Comparison of ENCODE assay signal across 8 cellular contexts in genomic region chr9:2017209-2017458, GRCh38. TPM values are rescaled to one million over a fixed set of nuclear protein-coding genes. Genes with fewer than 3 reads are reported as not detected.
DNase-seq lines count a peak whose midpoint lies in the region; ATAC-seq and TF ChIP-seq lines count a peak whose summit lies in the region.

No MANE protein-coding gene starts in this region.

- peak overlapping the region; percentile 96 to 97 for H3K27ac Mint-ChIP-seq in natural killer cell treated with Interleukin-12 subunit alpha and Interleukin-12 subunit beta and Interleukin-15 and Interleukin-18, amount 100 ng/mL, for 72 hours

- DNase-seq in natural killer cell treated with Interleukin-12 subunit alpha and Interleukin-12 subunit beta and Interleukin-15 and Interleukin-18, amount 100 ng/mL, for 72 hours (ENCODE audit: low spot score): no peak
- no peak for DNase-seq in stimulated activated CD4-positive, alpha-beta T cell treated with anti-CD3 and anti-CD28 coated beads, Interleukin-2, amount 100 ng/mL, for 48 hours
- DNase-seq in NCI-H510A (lab: John Stamatoyannopoulos, UW) (no peak), left colon (no peak)

- H3K79me2 ChIP-seq in OCI-LY3 (ENCODE audit: low read length): peaks cover 70% of the 10 kb centered on the region

- no peaks in the 10 kb centered on the region for H3K27me3 ChIP-seq in BLaER1
- H3K27me3 ChIP-seq in OCI-LY3 (ENCODE audit: low read depth, low read length): no peaks in the 10 kb centered on the region
- no peaks in the 10 kb centered on the region for H3K27me3 ChIP-seq in endocrine pancreas (ENCODE audit: control insufficient read depth, insufficient read depth, low read length)

- no peak for ATAC-seq in natural killer cell treated with Interleukin-12 subunit alpha and Interleukin-12 subunit beta and Interleukin-15 and Interleukin-18, amount 100 ng/mL, for 72 hours
- ATAC-seq in HG02852 (IDR thresholded peaks at IDR 0.05; ENCODE audit: unreplicated experiment) (no peak), left colon (no peak)

- peaks cover 45% of the 10 kb centered on the region for H3K4me1 ChIP-seq in BLaER1
- H3K4me1 ChIP-seq in OCI-LY3 (ENCODE audit: low read length): peaks cover 48% of the 10 kb centered on the region
- H3K4me1 ChIP-seq in endocrine pancreas (ENCODE audit: control insufficient read depth, insufficient read depth, low read length): peaks cover 23% of the 10 kb centered on the region

- intact Hi-C loops in left colon (cut with DNase I, micrococcal nuclease): no loop called here

- peaks cover 39 to 55% of the 10 kb centered on the region in 2 donors for H3K4me1 Mint-ChIP-seq in natural killer cell treated with Interleukin-12 subunit alpha and Interleukin-12 subunit beta and Interleukin-15 and Interleukin-18, amount 100 ng/mL, for 72 hours (ENCODE audit: low read depth in 2 of 2)

- H3K9ac ChIP-seq in BLaER1 (peak overlapping the region; percentile 95), OCI-LY3 (ENCODE audit: low read length) (peak overlapping the region; percentile 90), endocrine pancreas (ENCODE audit: control insufficient read depth, insufficient read depth, low read length) (peak overlapping the region; percentile 81)

- peak overlapping the region; percentile 98 for H3K4me3 ChIP-seq in BLaER1
- peak overlapping the region; percentile 86 for H3K4me3 ChIP-seq in OCI-LY3 (ENCODE audit: low read length)
- H3K4me3 ChIP-seq in endocrine pancreas (ENCODE audit: control insufficient read depth, insufficient read depth, low read length): no peak overlapping the region

- H3K9me3 ChIP-seq in BLaER1: no peaks in the 10 kb centered on the region
- no peaks in the 10 kb centered on the region for H3K9me3 ChIP-seq in OCI-LY3 (ENCODE audit: insufficient read depth, low read length)
- H3K9me3 ChIP-seq in endocrine pancreas (ENCODE audit: control insufficient read depth, low read length): no peaks in the 10 kb centered on the region

- H4K20me1 ChIP-seq in BLaER1 (peaks cover 46% of the 10 kb centered on the region), OCI-LY3 (ENCODE audit: insufficient read depth, low read length) (peaks cover 46% of the 10 kb centered on the region)

- H3K9me3 Mint-ChIP-seq in natural killer cell treated with Interleukin-12 subunit alpha and Interleukin-12 subunit beta and Interleukin-15 and Interleukin-18, amount 100 ng/mL, for 72 hours: no peaks in the 10 kb centered on the region

- H3K36me3 Mint-ChIP-seq in natural killer cell treated with Interleukin-12 subunit alpha and Interleukin-12 subunit beta and Interleukin-15 and Interleukin-18, amount 100 ng/mL, for 72 hours: no peaks in the 10 kb centered on the region

- H3K4me3 Mint-ChIP-seq in natural killer cell treated with Interleukin-12 subunit alpha and Interleukin-12 subunit beta and Interleukin-15 and Interleukin-18, amount 100 ng/mL, for 72 hours: peak overlapping the region; percentile 99

- no peak overlapping the region for H2AFZ ChIP-seq in OCI-LY3 (ENCODE audit: low read depth, low read length)

- H3K4me2 ChIP-seq in BLaER1 (peak overlapping the region; percentile 96), OCI-LY3 (ENCODE audit: low read length) (peak overlapping the region; percentile 87)

- H3K27ac ChIP-seq in BLaER1 (peak overlapping the region; percentile 90), OCI-LY3 (ENCODE audit: low read length) (peak overlapping the region; percentile 78)

- TF ChIP-seq CTCF in OCI-LY3 (IDR thresholded peaks at IDR 0.05; ENCODE audit: low read depth, low read length): no peak

- H3K27me3 Mint-ChIP-seq in natural killer cell treated with Interleukin-12 subunit alpha and Interleukin-12 subunit beta and Interleukin-15 and Interleukin-18, amount 100 ng/mL, for 72 hours: peaks cover 3 to 8% of the 10 kb centered on the region in 2 donors

- H3K36me3 ChIP-seq in BLaER1: no peaks in the 10 kb centered on the region
- peaks cover 10% of the 10 kb centered on the region for H3K36me3 ChIP-seq in OCI-LY3 (replicated peaks; ENCODE audit: low read depth, low read length)
- no peaks in the 10 kb centered on the region for H3K36me3 ChIP-seq in endocrine pancreas (ENCODE audit: control insufficient read depth, insufficient read depth, low read length)

RNA-seq across cellular contexts. Expression of gene SMARCA2, which starts 2.0 kb away (rescaled TPM):
- total RNA-seq in natural killer cell treated with Interleukin-12 subunit alpha and Interleukin-12 subunit beta and Interleukin-15 and Interleukin-18, amount 100 ng/mL, for 72 hours: 100 to 1,000 TPM; 124 to 174 TPM
- total RNA-seq in left colon: 10 to 100 TPM; 89.1 to 92.5 TPM
